Comparison of ENCODE assay signal across 10 cellular contexts in the genomic region with DNA sequence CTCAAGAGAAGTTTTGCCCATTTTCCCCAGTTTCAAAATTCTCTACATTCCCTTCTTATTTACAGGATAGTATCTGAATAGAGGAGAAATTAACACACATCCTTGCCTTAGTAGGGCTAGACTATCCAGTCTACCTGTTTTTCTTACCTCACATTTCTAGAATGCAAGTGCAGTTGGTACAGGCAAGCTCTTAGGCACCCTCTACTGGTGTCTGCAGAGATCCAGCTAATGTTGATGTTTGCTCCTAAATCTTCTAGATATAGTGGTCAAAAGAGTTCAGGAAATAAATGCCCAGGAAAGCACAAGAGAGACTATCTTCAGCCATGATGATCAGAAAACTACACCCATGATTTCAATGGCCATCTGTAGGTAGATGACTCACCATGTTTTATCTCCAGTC.
A peak's percentile ranks its signal among the peaks of the same experiment; 100 is the strongest.
DNase-seq lines count a peak whose midpoint lies in the region; ATAC-seq and TF ChIP-seq lines count a peak whose summit lies in the region.
"Had no signal": no experiment of that assay in that cellular context is flagged by ENCODE, and none has a peak within 500 bp of the region (broad histone marks: within the 10 kb centered on the region; RNA-seq: fewer than 3 reads in every experiment).

No MANE protein-coding gene starts in this region.

- H3K27me3 ChIP-seq in left ventricle myocardium inferior (ENCODE audit: low read depth), result no peaks in the 10 kb centered on the region
- no peaks in the 10 kb centered on the region for H3K27me3 ChIP-seq in fibroblast of lung (ENCODE audit: control insufficient read depth, insufficient read depth, low read length)
- no peaks in the 10 kb centered on the region for H3K27me3 ChIP-seq in upper lobe of left lung
- no peaks in the 10 kb centered on the region for H3K27me3 ChIP-seq in psoas muscle (ENCODE audit: insufficient read depth in 3 of 3, low read length in 2 of 3)
- H3K27me3 ChIP-seq: BLaER1 had no signal

- H3K4me3 ChIP-seq in left ventricle myocardium inferior, result no peak overlapping the region
- H3K4me3 ChIP-seq in fibroblast of lung (replicated peaks in 1 of 4; ENCODE audit: control extremely low read depth in 1 of 4, insufficient read depth in 1 of 4, low read depth in 3 of 4, low read length in 4 of 4), result no peak overlapping the region
- no peak overlapping the region for H3K4me3 ChIP-seq in upper lobe of left lung
- H3K4me3 ChIP-seq in psoas muscle, result no peak overlapping the region
- H3K4me3 ChIP-seq: BLaER1, mucosa of descending colon had no signal

- ATAC-seq in activated CD4-positive, CD25-positive, alpha-beta regulatory T cell treated with anti-CD3 and anti-CD28 coated beads, Interleukin-2, amount 50 U/mL, for 24 hours, result no peak
- ATAC-seq in upper lobe of left lung (ENCODE audit: low FRiP score in 2 of 2) (no peak), psoas muscle (no peak)
- ATAC-seq: mucosa of descending colon had no signal

- H3K9ac ChIP-seq in fibroblast of lung (ENCODE audit: insufficient read depth, low read length), result no peak overlapping the region
- H3K9ac ChIP-seq: BLaER1 had no signal

- intact Hi-C loops in left ventricle myocardium inferior (cut with micrococcal nuclease), result no loop called here
- intact Hi-C loops in cardiac septum (cut with DNase I), result no loop called here
- intact Hi-C loops in psoas muscle (cut with DNase I), result no loop called here

- H3K79me2 ChIP-seq in fibroblast of lung (ENCODE audit: control insufficient read depth, insufficient read depth, low read length), result no peaks in the 10 kb centered on the region

- no peak for TF ChIP-seq POLR2A in upper lobe of left lung (IDR thresholded peaks at IDR 0.05)

- TF ChIP-seq EP300 in upper lobe of left lung (IDR thresholded peaks at IDR 0.05), result no peak

- H3K9me3 ChIP-seq in left ventricle myocardium inferior (replicated peaks), result peaks cover 10% of the 10 kb centered on the region
- H3K9me3 ChIP-seq in fibroblast of lung (ENCODE audit: control insufficient read depth, insufficient read depth, low read depth, low read length), result no peaks in the 10 kb centered on the region
- no peaks in the 10 kb centered on the region for H3K9me3 ChIP-seq in upper lobe of left lung
- no peaks in the 10 kb centered on the region for H3K9me3 ChIP-seq in psoas muscle
- H3K9me3 ChIP-seq: BLaER1, mucosa of descending colon had no signal

- no peak overlapping the region for H2AFZ ChIP-seq in fibroblast of lung (ENCODE audit: low read length)

- H3K36me3 ChIP-seq in left ventricle myocardium inferior (no peaks in the 10 kb centered on the region), fibroblast of lung (ENCODE audit: control insufficient read depth, insufficient read depth, low read length) (no peaks in the 10 kb centered on the region), upper lobe of left lung (no peaks in the 10 kb centered on the region), psoas muscle (ENCODE audit: insufficient read depth in 1 of 2, low read depth in 1 of 2) (no peaks in the 10 kb centered on the region)
- H3K36me3 ChIP-seq: BLaER1 had no signal

- DNase-seq in left ventricle myocardium inferior (no peak), cardiac septum (ENCODE audit: low spot score) (no peak), OCI-M1 (lab: John Stamatoyannopoulos, UW) (peak; percentile 48), fibroblast of lung (ENCODE audit: low read depth in 2 of 2) (peak; percentile 45 to 56), upper lobe of left lung (no peak), hippocampal formation (lab: John Stamatoyannopoulos, UW) (no peak), psoas muscle (no peak)
- DNase-seq: mucosa of descending colon had no signal

- H3K4me1 ChIP-seq in left ventricle myocardium inferior (no peaks in the 10 kb centered on the region), fibroblast of lung (ENCODE audit: control insufficient read depth, extremely low read depth, insufficient read depth, low read length) (no peaks in the 10 kb centered on the region), upper lobe of left lung (no peaks in the 10 kb centered on the region), psoas muscle (no peaks in the 10 kb centered on the region)
- H3K4me1 ChIP-seq: BLaER1 had no signal

- no peak overlapping the region for H3K4me2 ChIP-seq in fibroblast of lung (ENCODE audit: extremely low read depth, insufficient read depth, low read length)
- H3K4me2 ChIP-seq: BLaER1 had no signal

- H4K20me1 ChIP-seq in fibroblast of lung (ENCODE audit: control insufficient read depth, extremely low read depth, insufficient read depth, low read length), result no peaks in the 10 kb centered on the region
- H4K20me1 ChIP-seq: BLaER1 had no signal

- H3K27ac ChIP-seq in left ventricle myocardium inferior (replicated peaks) (no peak overlapping the region), fibroblast of lung (ENCODE audit: insufficient read depth, low read length) (no peak overlapping the region), upper lobe of left lung (no peak overlapping the region), psoas muscle (no peak overlapping the region)
- H3K27ac ChIP-seq: BLaER1 had no signal

- TF ChIP-seq CTCF in left ventricle myocardium inferior (IDR thresholded peaks at IDR 0.05; ENCODE audit: borderline replicate concordance), result peak; percentile 31
- TF ChIP-seq CTCF in fibroblast of lung (conservative IDR thresholded peaks at IDR 0.05 in 1 of 2, IDR thresholded peaks at IDR 0.05 in 1 of 2; ENCODE audit: low read depth in 1 of 2, low read length in 2 of 2), result peak; percentile 52 to 72
- TF ChIP-seq CTCF in upper lobe of left lung (IDR thresholded peaks at IDR 0.05), result no peak
- TF ChIP-seq CTCF in psoas muscle (IDR thresholded peaks at IDR 0.05), result no peak

Comparison
In these comparisons a context has a peak if more than half of its experiments do, and no peak if none do; other contexts are left out.
1. DNase-seq: peak in OCI-M1 (single experiment) and fibroblast of lung (2 of 2); none in left ventricle myocardium inferior (single experiment), cardiac septum (single experiment), upper lobe of left lung (0 of 2), hippocampal formation (0 of 2) and psoas muscle (0 of 2).
2. CTCF ChIP-seq: peak in left ventricle myocardium inferior (single experiment) and fibroblast of lung (2 of 2); none in upper lobe of left lung (0 of 6) and psoas muscle (single experiment).